Comparison of ENCODE assay signal across 15 cellular contexts in the genomic region with DNA sequence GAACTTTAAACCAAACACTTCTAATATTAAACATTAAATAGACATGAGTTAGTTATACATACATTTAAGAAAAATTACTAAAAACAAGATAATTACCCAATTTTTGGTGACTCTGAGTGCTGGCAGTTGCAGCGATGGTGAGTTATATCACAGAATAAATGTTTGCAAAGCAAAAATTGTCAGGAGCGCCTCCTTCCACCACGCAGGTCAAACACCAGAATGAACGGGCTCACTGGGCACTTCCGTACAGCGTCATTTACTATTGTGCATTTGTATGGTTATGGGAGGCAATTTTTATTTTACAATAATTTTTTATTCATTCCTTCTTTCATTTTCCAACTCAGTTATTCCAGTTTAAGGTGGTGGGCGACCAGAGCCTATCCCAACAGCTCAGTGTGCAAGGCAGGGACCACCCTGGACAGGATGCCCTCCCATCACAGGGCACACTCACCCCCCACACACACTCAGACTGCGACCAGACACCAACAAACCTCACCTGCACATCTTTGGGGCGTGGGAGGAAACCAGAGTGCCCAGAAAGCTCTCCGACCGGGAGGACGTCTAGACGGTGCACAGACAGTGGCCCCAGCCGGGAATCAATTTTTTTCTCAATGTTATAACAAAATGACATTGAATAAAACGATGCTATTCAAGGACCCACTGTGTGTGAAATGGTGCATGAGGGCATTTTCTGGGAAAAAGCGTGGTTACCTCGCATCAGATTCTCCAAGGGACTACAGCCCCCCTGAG.
A peak's percentile ranks its signal among the peaks of the same experiment; 100 is the strongest.
DNase-seq lines count a peak whose midpoint lies in the region; ATAC-seq, FAIRE-seq and TF ChIP-seq lines count a peak whose summit lies in the region.
"Had no signal": no experiment of that assay in that cellular context is flagged by ENCODE, and none has a peak within 500 bp of the region (broad histone marks: within the 10 kb centered on the region; RNA-seq: fewer than 3 reads in every experiment).

No MANE protein-coding gene starts in this region.

- H3K27ac ChIP-seq in heart right ventricle: peak overlapping the region in 6 of 10 donors; percentile 38 to 77 (median 56)
- H3K27ac ChIP-seq in body of pancreas: peak overlapping the region; percentile 80 to 86 (median 82)
- H3K27ac ChIP-seq in small intestine (ENCODE audit: low read depth in 1 of 2, low read length in 1 of 2): no peak overlapping the region

- no peak for ATAC-seq in heart right ventricle
- no peak for ATAC-seq in body of pancreas
- no peak for ATAC-seq in GM19455 (IDR thresholded peaks at IDR 0.05; ENCODE audit: unreplicated experiment)

- intact Hi-C loops in heart right ventricle (cut with DNase I) (loop anchor here in 1 of 10 donors (10.0 kb wide), 1 partner anchor 63 kb away; the partner anchor contains the start of gene TESC), cardiac septum (cut with DNase I) (no loop called here), body of pancreas (cut with DNase I) (no loop called here)

- no peaks in the 10 kb centered on the region for H3K9me3 ChIP-seq in heart right ventricle
- H3K9me3 ChIP-seq in body of pancreas: no peaks in the 10 kb centered on the region
- H3K9me3 ChIP-seq in small intestine (ENCODE audit: control insufficient read depth, low read depth): no peaks in the 10 kb centered on the region

- TF ChIP-seq CTCF in heart right ventricle (IDR thresholded peaks at IDR 0.05): no peak
- TF ChIP-seq CTCF in body of pancreas (IDR thresholded peaks at IDR 0.05): no peak

- H3K27me3 ChIP-seq in heart right ventricle: peaks cover 0 to 14% (median 0%) of the 10 kb centered on the region in 7 donors
- H3K27me3 ChIP-seq in body of pancreas: no peaks in the 10 kb centered on the region
- H3K27me3 ChIP-seq in H7 (ENCODE audit: control insufficient read depth, insufficient read depth, low read length): no peaks in the 10 kb centered on the region
- H3K27me3 ChIP-seq in small intestine (ENCODE audit: control insufficient read depth in 2 of 2, insufficient read depth in 2 of 2, low read length in 2 of 2): peaks cover 1 to 3% of the 10 kb centered on the region in 2 donors

- no peak for FAIRE-seq in small intestine (lab: Jason Lieb, UNC)
- FAIRE-seq: colon, endometrium, TTC549 had no signal

- peaks cover 0 to 47% (median 16%) of the 10 kb centered on the region in 9 donors for H3K36me3 ChIP-seq in heart right ventricle
- no peaks in the 10 kb centered on the region for H3K36me3 ChIP-seq in body of pancreas (replicated peaks in 1 of 2; ENCODE audit: insufficient read depth in 1 of 2, low read depth in 2 of 2)
- H3K36me3 ChIP-seq in H7 (replicated peaks; ENCODE audit: control insufficient read depth, insufficient read depth, low read length): peaks cover 4% of the 10 kb centered on the region
- H3K36me3 ChIP-seq in small intestine (ENCODE audit: control insufficient read depth in 2 of 2, insufficient read depth in 2 of 2, low read length in 2 of 2): peaks cover 0 to 2% of the 10 kb centered on the region in 2 donors

- H3K4me1 ChIP-seq in heart right ventricle (peaks cover 12 to 58% (median 32%) of the 10 kb centered on the region in 9 donors), body of pancreas (peaks cover 64% of the 10 kb centered on the region), small intestine (ENCODE audit: control insufficient read depth in 2 of 2, insufficient read depth in 1 of 2, low read depth in 1 of 2, low read length in 1 of 2) (no peaks in the 10 kb centered on the region)

- 91% methylated on average over 17 of the region's 17 CpGs for WGBS in heart right ventricle, 2 donors
- 66 to 67% methylated on average over 17 of the region's 17 CpGs for WGBS in body of pancreas, 2 donors
- 75 to 82% (median 79%) methylated on average over 17 of the region's 17 CpGs for WGBS in small intestine, 3 donors

- H3K4me3 ChIP-seq in heart right ventricle (no peak overlapping the region), body of pancreas (no peak overlapping the region), H7 (ENCODE audit: insufficient read depth, low read depth, low read length) (no peak overlapping the region), small intestine (ENCODE audit: low read depth in 1 of 2, low read length in 2 of 2) (no peak overlapping the region)

- no peak for DNase-seq in heart right ventricle
- DNase-seq in cardiac septum (ENCODE audit: low spot score): no peak
- DNase-seq in body of pancreas: peak in 2 of 4 donors; percentile 38 to 39
- peak; percentile 71 for DNase-seq in left kidney (ENCODE audit: low read depth, low spot score)
- no peak for DNase-seq in H7
- no peak for DNase-seq in NCI-H1092 treated with DMSO at 0.1 percent for 48 hours (lab: John Stamatoyannopoulos, UW)
- no peak for DNase-seq in small intestine
- DNase-seq: activated T-cell treated with anti-CD3 and anti-CD28 coated beads, Interleukin-2, amount 50 U/mL, for 72 hours; naive thymus-derived CD4-positive, alpha-beta T cell; SIG-M5; T-helper 1 cell had no signal

- no peak for TF ChIP-seq POLR2A in body of pancreas (IDR thresholded peaks at IDR 0.05)

Comparison
In these comparisons a context has a peak if more than half of its experiments do, and no peak if none do; other contexts are left out.
1. H3K27ac ChIP-seq: peak in heart right ventricle (6 of 10) and body of pancreas (4 of 4); none in small intestine (0 of 2).